28 cellular contexts compared by ENCODE assay signal in the genomic region with DNA sequence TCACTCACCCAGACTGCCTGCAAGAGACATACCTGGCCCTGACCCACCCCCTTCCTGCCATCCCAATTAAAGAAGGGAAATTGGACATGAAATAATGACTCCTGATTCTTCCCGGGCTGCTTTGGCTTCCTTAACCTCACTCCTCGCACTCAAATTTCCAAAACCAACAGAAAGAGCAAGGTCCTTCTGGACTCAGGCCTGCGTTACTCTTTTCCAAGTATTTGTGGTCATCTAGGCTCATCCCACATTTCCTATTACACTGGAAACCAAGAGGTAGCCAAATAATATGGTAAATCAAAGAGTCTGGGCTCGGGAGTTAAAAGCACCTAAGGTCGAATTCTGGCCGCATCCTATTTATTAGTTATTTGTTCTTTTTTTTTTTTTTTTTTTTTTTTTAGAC.
"Had no signal": no experiment of that assay in that cellular context is flagged by ENCODE, and none has a peak within 500 bp of the region (broad histone marks: within the 10 kb centered on the region; RNA-seq: fewer than 3 reads in every experiment).

No MANE protein-coding gene starts in this region.

- H3K27ac Mint-ChIP-seq: mesothelial cell of epicardium had no signal

- FAIRE-seq: colon, endometrium, islet of Langerhans, kidney had no signal

- DNase-seq: dermis blood vessel endothelial cell; dorsolateral prefrontal cortex; effector CD4-positive, alpha-beta T cell; effector memory CD4-positive, alpha-beta T cell; erythroblast; esophagus squamous epithelium; foreskin fibroblast; foreskin melanocyte; gastrocnemius medialis; glutamatergic neuron; head of caudate nucleus; heart right ventricle; hippocampal formation; kidney; kidney glomerular epithelial cell; left colon; left lung; left ventricle myocardium superior; lower lobe of right lung; mesenchymal stem cell; mucosa of descending colon had no signal

- H3K36me3 Mint-ChIP-seq: mesothelial cell of epicardium had no signal

- H3K9me3 ChIP-seq: esophagus squamous epithelium, gastrocnemius medialis, left lung, lower lobe of right lung, mucosa of descending colon had no signal

- H3K36me3 ChIP-seq: esophagus squamous epithelium, gastrocnemius medialis, heart right ventricle, left lung, lower lobe of right lung had no signal

- H3K4me1 Mint-ChIP-seq: mesothelial cell of epicardium had no signal

- H3K4me3 ChIP-seq: coronary artery, dorsolateral prefrontal cortex, esophagus squamous epithelium, gastrocnemius medialis, heart right ventricle, left lung, lower lobe of right lung, mucosa of descending colon had no signal

- ATAC-seq: esophagus mucosa, gastrocnemius medialis, heart right ventricle, left colon, left lung, left ventricle myocardium superior, lower lobe of right lung, mucosa of descending colon had no signal

- H3K4me1 ChIP-seq: gastrocnemius medialis, heart right ventricle, left lung, lower lobe of right lung had no signal

- H3K27ac ChIP-seq: coronary artery, dorsolateral prefrontal cortex, epithelial cell of prostate, esophagus squamous epithelium, gastrocnemius medialis, heart right ventricle, left lung, lower lobe of right lung had no signal

- H3K4me3 Mint-ChIP-seq: mesothelial cell of epicardium had no signal

- H3K27me3 ChIP-seq: left lung had no signal
